ENCODE assay signal across 37 cellular contexts in the genomic region with DNA sequence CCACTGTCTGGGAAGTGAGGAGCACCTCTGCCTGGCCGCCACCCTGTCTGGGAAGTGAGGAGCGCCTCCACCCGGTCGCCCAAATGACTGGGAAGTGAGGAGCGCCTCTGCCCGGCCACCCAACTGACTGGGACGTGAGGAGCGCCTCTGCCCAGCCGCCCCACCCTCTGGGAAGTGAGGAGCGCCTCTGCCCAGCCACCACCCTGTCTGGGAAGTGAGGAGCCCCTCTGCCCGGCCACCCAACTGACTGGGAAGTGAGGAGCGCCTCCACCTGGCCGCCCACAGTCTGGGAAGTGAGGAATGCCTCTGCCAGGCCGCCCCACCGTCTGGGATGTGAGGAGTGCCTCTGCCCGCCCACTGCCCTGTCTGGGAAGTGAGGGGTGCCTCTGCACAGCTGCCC. TPM values are rescaled to one million over a fixed set of nuclear protein-coding genes. Genes with fewer than 3 reads are reported as not detected.
DNase-seq lines count a peak whose midpoint lies in the region; ATAC-seq, FAIRE-seq and TF ChIP-seq lines count a peak whose summit lies in the region.
"Had no signal": no experiment of that assay in that cellular context is flagged by ENCODE, and none has a peak within 500 bp of the region (broad histone marks: within the 10 kb centered on the region; RNA-seq: fewer than 3 reads in every experiment).

No MANE protein-coding gene starts in this region.

- WGBS in esophagus muscularis mucosa = 87% methylated on average over 10 of the region's 16 CpGs

- H3K27me3 ChIP-seq in esophagus muscularis mucosa = no peaks in the 10 kb centered on the region
- H3K27me3 ChIP-seq: BE2C; BLaER1; BLaER1 treated with 17β-estradiol and CSF1 and Interleukin-3, amounts not matched to agents 10 nM and 100 nM had no signal

- H3K9ac ChIP-seq in kidney (ENCODE audit: low read length in 2 of 2) = no peak overlapping the region
- H3K9ac ChIP-seq: BLaER1; BLaER1 treated with 17β-estradiol and CSF1 and Interleukin-3, amounts not matched to agents 10 nM and 100 nM had no signal

- no peaks in the 10 kb centered on the region for H3K9me3 ChIP-seq in esophagus muscularis mucosa
- H3K9me3 ChIP-seq in kidney (ENCODE audit: control insufficient read depth in 1 of 2, low read length in 2 of 2) = no peaks in the 10 kb centered on the region
- H3K9me3 ChIP-seq: BE2C, Caco-2 had no signal

- H3K27ac ChIP-seq in esophagus muscularis mucosa (replicated peaks in 1 of 4) (no peak overlapping the region), kidney (ENCODE audit: low read depth in 2 of 2, low read length in 2 of 2) (no peak overlapping the region)
- H3K27ac ChIP-seq: 22Rv1; A549; BLaER1; BLaER1 treated with 17β-estradiol and CSF1 and Interleukin-3, amounts not matched to agents 10 nM and 100 nM; C4-2B had no signal

- TF ChIP-seq EP300 in esophagus muscularis mucosa (IDR thresholded peaks at IDR 0.05) = no peak

- no peak for TF ChIP-seq CTCF in esophagus muscularis mucosa (IDR thresholded peaks at IDR 0.05)
- TF ChIP-seq CTCF in kidney (IDR thresholded peaks at IDR 0.05; ENCODE audit: borderline replicate concordance, extremely low read depth, insufficient read depth) = no peak
- no peak for TF ChIP-seq CTCF in omental fat pad (IDR thresholded peaks at IDR 0.05)

- no peak for ATAC-seq in omental fat pad (ENCODE audit: low FRiP score)
- ATAC-seq: A549; CD8-positive, alpha-beta T cell had no signal

- H3K4me3 ChIP-seq in esophagus muscularis mucosa (no peak overlapping the region), kidney (ENCODE audit: low read length in 2 of 2) (no peak overlapping the region)
- H3K4me3 ChIP-seq: A549; BLaER1; BLaER1 treated with 17β-estradiol and CSF1 and Interleukin-3, amounts not matched to agents 10 nM and 100 nM had no signal

- no peak for FAIRE-seq in kidney (lab: Jason Lieb, UNC)
- FAIRE-seq: A204.1, A549, D721Med had no signal

- no peak for TF ChIP-seq POLR2A in esophagus muscularis mucosa (IDR thresholded peaks at IDR 0.05; ENCODE audit: low read depth)

- H3K36me3 ChIP-seq in esophagus muscularis mucosa (no peaks in the 10 kb centered on the region), kidney (ENCODE audit: control insufficient read depth in 1 of 2, insufficient read depth in 2 of 2, low read length in 2 of 2) (no peaks in the 10 kb centered on the region)
- H3K36me3 ChIP-seq: BE2C; BLaER1; BLaER1 treated with 17β-estradiol and CSF1 and Interleukin-3, amounts not matched to agents 10 nM and 100 nM had no signal

- DNase-seq in esophagus muscularis mucosa (ENCODE audit: extremely low spot score) (peak; percentile 47), kidney (peak; percentile 66), NCI-H2081 treated with DMSO at 0.1 percent for 48 hours (lab: John Stamatoyannopoulos, UW) (no peak), omental fat pad (ENCODE audit: low spot score) (no peak)
- DNase-seq: 8988T; ACHN; AML-193; BE2C; C1 segment of cervical spinal cord; Caco-2; Calu3; CD4-positive, alpha-beta memory T cell; CD4-positive, alpha-beta T cell; CD4-positive, CD25-positive, alpha-beta regulatory T cell; CD8-positive, alpha-beta memory T cell; CD8-positive, alpha-beta T cell; COR-L47; DMS 273 treated with DMSO at 0.1 percent for 48 hours; DMS153; DMS53; DMS79; DMS79 treated with DMSO at 0.1 percent for 48 hours; DND-41; EL had no signal

- H3K4me1 ChIP-seq in esophagus muscularis mucosa (no peaks in the 10 kb centered on the region), kidney (ENCODE audit: control insufficient read depth in 1 of 2, insufficient read depth in 1 of 2, low read depth in 1 of 2, low read length in 2 of 2) (no peaks in the 10 kb centered on the region)
- H3K4me1 ChIP-seq: A549; BE2C; BLaER1; BLaER1 treated with 17β-estradiol and CSF1 and Interleukin-3, amounts not matched to agents 10 nM and 100 nM; Caco-2 had no signal

- intact Hi-C loops in esophagus muscularis mucosa (cut with DNase I) (no loop called here), kidney (cut with DNase I) (no loop called here)

RNA-seq across cellular contexts. Expression of a gene that starts 32.9 kb away (rescaled TPM):
- total RNA-seq in esophagus muscularis mucosa (under 1 TPM in 2 of 4 donors, not detected in 2; 0.11 to 0.17 TPM), kidney (0.35 TPM), omental fat pad (not detected)
- not detected for polyA plus RNA-seq in kidney (ENCODE audit: insufficient read depth, low read depth, low replicate concordance)
- total RNA-seq: A172; A673; B cell; Calu3; CD8-positive, alpha-beta memory T cell; Daoy had no signal
- polyA plus RNA-seq: A549; BJ; CD14-positive monocyte; CD8-positive, alpha-beta memory T cell had no signal

RNA-seq across cellular contexts. Expression of a gene that starts 49.1 kb away (rescaled TPM):
- total RNA-seq in esophagus muscularis mucosa (10 to 100 TPM; 51.0 to 94.3 (median 70.0) TPM), kidney (94.3 TPM), omental fat pad (10 to 100 TPM; 43.2 to 56.0 (median 52.4) TPM)
- polyA plus RNA-seq in kidney (ENCODE audit: insufficient read depth, low read depth, low replicate concordance) = 99.3 TPM

Comparison
In these comparisons a context has a peak if more than half of its experiments do, and no peak if none do; other contexts are left out.
1. DNase-seq: peak in esophagus muscularis mucosa (single experiment) and kidney (single experiment); none in NCI-H2081 treated with DMSO at 0.1 percent for 48 hours (single experiment) and omental fat pad (single experiment).